19 cellular contexts compared by ENCODE assay signal in genomic region chr9:28379082-28379481, GRCh38.
"Had no signal": no experiment of that assay in that cellular context is flagged by ENCODE, and none has a peak within 500 bp of the region (broad histone marks: within the 10 kb centered on the region; RNA-seq: fewer than 3 reads in every experiment).

No MANE protein-coding gene starts in this region.

- DNase-seq: hypothalamus; islet precursor cell; left ventricle myocardium inferior; mesendoderm; naive B cell; natural killer cell; nephron progenitor cell; ovary; stimulated activated CD4-positive, alpha-beta T cell treated with anti-CD3 and anti-CD28 coated beads, Interleukin-4, amount 100 ng/mL, for 24 hours; stimulated activated naive CD4-positive, alpha-beta T cell; tibial artery; trophoblast cell; upper lobe of right lung had no signal

- H3K4me3 ChIP-seq: left ventricle myocardium inferior, lung, neural progenitor cell, ovary, right atrium auricular region, skin epidermis, suprapubic skin, thoracic aorta, tibial artery, upper lobe of right lung had no signal

- H3K36me3 ChIP-seq: left ventricle myocardium inferior, neural progenitor cell, ovary, right atrium auricular region, suprapubic skin, thoracic aorta, tibial artery, upper lobe of right lung had no signal

- H3K9ac ChIP-seq: neural progenitor cell had no signal

- H3K4me1 ChIP-seq: left ventricle myocardium inferior, neural progenitor cell, right atrium auricular region, suprapubic skin, tibial artery, upper lobe of right lung had no signal

- H3K27ac ChIP-seq: left ventricle myocardium inferior, neural progenitor cell, ovary, right atrium auricular region, skin epidermis, suprapubic skin, thoracic aorta, tibial artery, upper lobe of right lung had no signal

- H2AFZ ChIP-seq: neural progenitor cell had no signal

- H3K27me3 ChIP-seq: neural progenitor cell, ovary, right atrium auricular region, suprapubic skin, tibial artery, upper lobe of right lung had no signal

- H3K4me2 ChIP-seq: neural progenitor cell had no signal
